ENCODE assay signal across 1 cellular context in the genomic region with DNA sequence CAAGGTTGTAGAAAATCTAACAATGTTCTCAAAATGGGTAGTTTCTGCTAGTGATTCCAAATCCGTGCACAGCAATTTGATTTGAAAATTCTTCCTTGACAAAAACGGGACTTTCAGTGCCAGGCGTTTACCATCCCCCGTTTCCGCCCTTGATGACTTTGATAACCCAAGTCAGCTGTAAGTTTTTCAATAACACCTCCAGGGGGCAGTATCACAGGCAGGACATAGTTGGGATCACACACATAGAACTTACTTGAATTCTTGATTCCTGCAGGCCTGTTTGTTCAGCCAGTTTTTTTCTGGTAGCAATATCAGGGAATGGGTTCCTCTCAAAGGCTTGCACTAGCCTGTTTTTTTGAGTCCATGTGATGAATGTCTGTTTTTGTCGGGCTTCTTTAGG.
TF ChIP-seq lines count a peak whose summit lies in the region.

No MANE protein-coding gene starts in this region.

TF ChIP-seq in HepG2, 621 proteins besides CTCF, POLR2A, EP300 and RAD21:
- TF ChIP-seq, protein P1, sequence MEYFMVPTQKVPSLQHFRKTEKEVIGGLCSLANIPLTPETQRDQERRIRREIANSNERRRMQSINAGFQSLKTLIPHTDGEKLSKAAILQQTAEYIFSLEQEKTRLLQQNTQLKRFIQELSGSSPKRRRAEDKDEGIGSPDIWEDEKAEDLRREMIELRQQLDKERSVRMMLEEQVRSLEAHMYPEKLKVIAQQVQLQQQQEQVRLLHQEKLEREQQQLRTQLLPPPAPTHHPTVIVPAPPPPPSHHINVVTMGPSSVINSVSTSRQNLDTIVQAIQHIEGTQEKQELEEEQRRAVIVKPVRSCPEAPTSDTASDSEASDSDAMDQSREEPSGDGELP (IDR thresholded peaks at IDR 0.05; ENCODE audit: borderline replicate concordance, low read depth) = peak; percentile 30; the same call in 1 of the 2 replicates
- TF ChIP-seq MED8 (CRISPR knock-in tag; IDR thresholded peaks at IDR 0.05; ENCODE audit: insufficient replicate concordance) (no peak), ZNF180 (CRISPR knock-in tag; IDR thresholded peaks at IDR 0.05; ENCODE audit: borderline replicate concordance, low read depth) (no peak), NR2F6 (IDR thresholded peaks at IDR 0.05) (peak; percentile 32; the same call in 1 of the 2 replicates), NR2F6 (CRISPR knock-in tag; IDR thresholded peaks at IDR 0.05) (0 out of 2 replicates have a peak, but pooled peaks have one; percentile 10)
- TF ChIP-seq, protein P2, sequence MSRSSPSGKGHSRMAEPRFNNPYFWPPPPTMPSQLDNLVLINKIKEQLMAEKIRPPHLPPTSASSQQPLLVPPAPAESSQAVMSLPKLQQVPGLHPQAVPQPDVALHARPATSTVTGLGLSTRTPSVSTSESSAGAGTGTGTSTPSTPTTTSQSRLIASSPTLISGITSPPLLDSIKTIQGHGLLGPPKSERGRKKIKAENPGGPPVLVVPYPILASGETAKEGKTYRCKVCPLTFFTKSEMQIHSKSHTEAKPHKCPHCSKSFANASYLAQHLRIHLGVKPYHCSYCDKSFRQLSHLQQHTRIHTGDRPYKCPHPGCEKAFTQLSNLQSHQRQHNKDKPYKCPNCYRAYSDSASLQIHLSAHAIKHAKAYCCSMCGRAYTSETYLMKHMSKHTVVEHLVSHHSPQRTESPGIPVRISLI (CRISPR knock-in tag; IDR thresholded peaks at IDR 0.05; ENCODE audit: borderline replicate concordance) = no peak
- TF ChIP-seq, protein P3, sequence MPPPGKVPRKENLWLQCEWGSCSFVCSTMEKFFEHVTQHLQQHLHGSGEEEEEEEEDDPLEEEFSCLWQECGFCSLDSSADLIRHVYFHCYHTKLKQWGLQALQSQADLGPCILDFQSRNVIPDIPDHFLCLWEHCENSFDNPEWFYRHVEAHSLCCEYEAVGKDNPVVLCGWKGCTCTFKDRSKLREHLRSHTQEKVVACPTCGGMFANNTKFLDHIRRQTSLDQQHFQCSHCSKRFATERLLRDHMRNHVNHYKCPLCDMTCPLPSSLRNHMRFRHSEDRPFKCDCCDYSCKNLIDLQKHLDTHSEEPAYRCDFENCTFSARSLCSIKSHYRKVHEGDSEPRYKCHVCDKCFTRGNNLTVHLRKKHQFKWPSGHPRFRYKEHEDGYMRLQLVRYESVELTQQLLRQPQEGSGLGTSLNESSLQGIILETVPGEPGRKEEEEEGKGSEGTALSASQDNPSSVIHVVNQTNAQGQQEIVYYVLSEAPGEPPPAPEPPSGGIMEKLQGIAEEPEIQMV (CRISPR knock-in tag; IDR thresholded peaks at IDR 0.05; ENCODE audit: low read depth) = no peak
- TF ChIP-seq, protein P4, sequence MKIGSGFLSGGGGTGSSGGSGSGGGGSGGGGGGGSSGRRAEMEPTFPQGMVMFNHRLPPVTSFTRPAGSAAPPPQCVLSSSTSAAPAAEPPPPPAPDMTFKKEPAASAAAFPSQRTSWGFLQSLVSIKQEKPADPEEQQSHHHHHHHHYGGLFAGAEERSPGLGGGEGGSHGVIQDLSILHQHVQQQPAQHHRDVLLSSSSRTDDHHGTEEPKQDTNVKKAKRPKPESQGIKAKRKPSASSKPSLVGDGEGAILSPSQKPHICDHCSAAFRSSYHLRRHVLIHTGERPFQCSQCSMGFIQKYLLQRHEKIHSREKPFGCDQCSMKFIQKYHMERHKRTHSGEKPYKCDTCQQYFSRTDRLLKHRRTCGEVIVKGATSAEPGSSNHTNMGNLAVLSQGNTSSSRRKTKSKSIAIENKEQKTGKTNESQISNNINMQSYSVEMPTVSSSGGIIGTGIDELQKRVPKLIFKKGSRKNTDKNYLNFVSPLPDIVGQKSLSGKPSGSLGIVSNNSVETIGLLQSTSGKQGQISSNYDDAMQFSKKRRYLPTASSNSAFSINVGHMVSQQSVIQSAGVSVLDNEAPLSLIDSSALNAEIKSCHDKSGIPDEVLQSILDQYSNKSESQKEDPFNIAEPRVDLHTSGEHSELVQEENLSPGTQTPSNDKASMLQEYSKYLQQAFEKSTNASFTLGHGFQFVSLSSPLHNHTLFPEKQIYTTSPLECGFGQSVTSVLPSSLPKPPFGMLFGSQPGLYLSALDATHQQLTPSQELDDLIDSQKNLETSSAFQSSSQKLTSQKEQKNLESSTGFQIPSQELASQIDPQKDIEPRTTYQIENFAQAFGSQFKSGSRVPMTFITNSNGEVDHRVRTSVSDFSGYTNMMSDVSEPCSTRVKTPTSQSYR (CRISPR knock-in tag; IDR thresholded peaks at IDR 0.05; ENCODE audit: borderline replicate concordance) = peak; percentile 59; the same call in 1 of the 2 replicates
- TF ChIP-seq, protein P5, sequence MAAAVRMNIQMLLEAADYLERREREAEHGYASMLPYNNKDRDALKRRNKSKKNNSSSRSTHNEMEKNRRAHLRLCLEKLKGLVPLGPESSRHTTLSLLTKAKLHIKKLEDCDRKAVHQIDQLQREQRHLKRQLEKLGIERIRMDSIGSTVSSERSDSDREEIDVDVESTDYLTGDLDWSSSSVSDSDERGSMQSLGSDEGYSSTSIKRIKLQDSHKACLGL (CRISPR knock-in tag; IDR thresholded peaks at IDR 0.05) = no peak
